Comparison of ENCODE assay signal across 20 cellular contexts in genomic region chr7:17492437-17492836, GRCh38.
A peak's percentile ranks its signal among the peaks of the same experiment; 100 is the strongest.
DNase-seq lines count a peak whose midpoint lies in the region; ATAC-seq and TF ChIP-seq lines count a peak whose summit lies in the region.
"Had no signal": no experiment of that assay in that cellular context is flagged by ENCODE, and none has a peak within 500 bp of the region (broad histone marks: within the 10 kb centered on the region; RNA-seq: fewer than 3 reads in every experiment).

No MANE protein-coding gene starts in this region.

- H3K9ac ChIP-seq in mesenchymal stem cell (ENCODE audit: low read length) = no peak overlapping the region

- H3K79me1 ChIP-seq in mesenchymal stem cell (replicated peaks; ENCODE audit: low read length, poor library complexity, severe bottlenecking) = peaks cover 22% of the 10 kb centered on the region

- intact Hi-C loops in psoas muscle (cut with DNase I) = no loop called here

- no peak overlapping the region for H2BK12ac ChIP-seq in mesenchymal stem cell (ENCODE audit: low read length in 2 of 2)

- no peak overlapping the region for H2AK5ac ChIP-seq in mesenchymal stem cell (ENCODE audit: low read length, severe bottlenecking)

- no peak overlapping the region for H4K91ac ChIP-seq in mesenchymal stem cell (ENCODE audit: low read length)

- H3K27ac ChIP-seq in psoas muscle (no peak overlapping the region), mesenchymal stem cell (ENCODE audit: low read length, poor library complexity, severe bottlenecking) (no peak overlapping the region)
- H3K27ac ChIP-seq: pancreas, uterus, VCaP had no signal

- no peak overlapping the region for H3K4ac ChIP-seq in mesenchymal stem cell (ENCODE audit: low read depth in 1 of 2, low read length in 2 of 2)

- no peaks in the 10 kb centered on the region for H3K27me3 ChIP-seq in psoas muscle (ENCODE audit: insufficient read depth in 3 of 3, low read length in 2 of 3)
- H3K27me3 ChIP-seq in mesenchymal stem cell (ENCODE audit: control insufficient read depth in 1 of 2, insufficient read depth in 1 of 2, low read length in 2 of 2) = no peaks in the 10 kb centered on the region
- H3K27me3 ChIP-seq: BE2C, pancreas, uterus had no signal

- H3K36me3 ChIP-seq in psoas muscle (ENCODE audit: insufficient read depth in 1 of 2, low read depth in 1 of 2) (no peaks in the 10 kb centered on the region), mesenchymal stem cell (ENCODE audit: control insufficient read depth in 1 of 2, insufficient read depth in 2 of 2, low read depth in 1 of 2, low read length in 2 of 2) (no peaks in the 10 kb centered on the region)
- H3K36me3 ChIP-seq: BE2C, HAP-1, pancreas, uterus had no signal

- H2AFZ ChIP-seq in mesenchymal stem cell (ENCODE audit: low read depth, low read length) = no peak overlapping the region

- H2BK15ac ChIP-seq in mesenchymal stem cell (ENCODE audit: low read depth, poor library complexity, severe bottlenecking) = no peak overlapping the region

- no peak overlapping the region for H3K23ac ChIP-seq in mesenchymal stem cell (ENCODE audit: low read length in 2 of 2)

- no peak overlapping the region for H4K8ac ChIP-seq in mesenchymal stem cell (ENCODE audit: low read length)

- DNase-seq in DMS153 (lab: John Stamatoyannopoulos, UW) (no peak), NCI-H2107 treated with DMSO at 0.1 percent for 48 hours (lab: John Stamatoyannopoulos, UW; ENCODE audit: unreplicated experiment) (no peak), psoas muscle (no peak), mesenchymal stem cell (no peak)
- DNase-seq: activated naive CD4-positive, alpha-beta T cell; BE2C; hippocampal formation; left colon; NCI-H1930; NCI-H69; pancreas; stimulated activated naive CD8-positive, alpha-beta T cell treated with anti-CD3 and anti-CD28 coated beads, Interleukin-15, Interleukin-2, amounts not matched to agents 100 U/mL and 50 U/mL, for 24 hours; uterus had no signal

- no peak overlapping the region for H3K18ac ChIP-seq in mesenchymal stem cell (ENCODE audit: low read depth in 1 of 2, low read length in 2 of 2)

- no peak overlapping the region for H3K4me3 ChIP-seq in psoas muscle
- no peak overlapping the region for H3K4me3 ChIP-seq in mesenchymal stem cell (ENCODE audit: insufficient read depth in 1 of 2, low read depth in 1 of 2, low read length in 2 of 2)
- H3K4me3 ChIP-seq: HAP-1, pancreas, smooth muscle cell, uterus had no signal

- TF ChIP-seq CTCF in psoas muscle (IDR thresholded peaks at IDR 0.05) = no peak

- H3K4me1 ChIP-seq in psoas muscle (no peaks in the 10 kb centered on the region), mesenchymal stem cell (ENCODE audit: control insufficient read depth, insufficient read depth, low read depth, low read length) (no peaks in the 10 kb centered on the region)
- H3K4me1 ChIP-seq: BE2C, HAP-1, pancreas, uterus had no signal

- H3K14ac ChIP-seq in mesenchymal stem cell (ENCODE audit: low read length in 2 of 2) = no peak overlapping the region

- no peak overlapping the region for H3K4me2 ChIP-seq in mesenchymal stem cell (ENCODE audit: low read length, poor library complexity, severe bottlenecking)
- H3K4me2 ChIP-seq: smooth muscle cell had no signal

- H3K9me3 ChIP-seq in psoas muscle = no peaks in the 10 kb centered on the region
- no peaks in the 10 kb centered on the region for H3K9me3 ChIP-seq in mesenchymal stem cell (ENCODE audit: control insufficient read depth, low read length)
- H3K9me3 ChIP-seq: BE2C, HAP-1, pancreas, uterus had no signal

- WGBS in psoas muscle, 3 donors = 87 to 88% (median 87%) methylated on average over 4 of the region's 4 CpGs
- 100% methylated on average over 4 of the region's 4 CpGs for WGBS in mesenchymal stem cell

- no peak overlapping the region for H2BK120ac ChIP-seq in mesenchymal stem cell (ENCODE audit: low read depth, low read length)

- peak; percentile 54 for ATAC-seq in GM18858 (IDR thresholded peaks at IDR 0.05; ENCODE audit: unreplicated experiment)
- peak; percentile 63 for ATAC-seq in GM19395 (IDR thresholded peaks at IDR 0.05; ENCODE audit: unreplicated experiment)
- peak; percentile 62 for ATAC-seq in HG03045 (IDR thresholded peaks at IDR 0.05; ENCODE audit: unreplicated experiment)
- peak; percentile 75 for ATAC-seq in esophagus mucosa
- ATAC-seq in psoas muscle = no peak
- ATAC-seq: left colon; stimulated activated naive CD8-positive, alpha-beta T cell treated with anti-CD3 and anti-CD28 coated beads, Interleukin-15, Interleukin-2, amounts not matched to agents 100 U/mL and 50 U/mL, for 24 hours had no signal

- H2BK5ac ChIP-seq in mesenchymal stem cell (ENCODE audit: low read depth, low read length, poor library complexity, severe bottlenecking) = no peak overlapping the region

Comparison
In these comparisons a context has a peak if more than half of its experiments do, and no peak if none do; other contexts are left out.
1. ATAC-seq: peak in GM18858 (single experiment), GM19395 (single experiment), HG03045 (single experiment) and esophagus mucosa (single experiment); none in psoas muscle (0 of 4).